Comparison of ENCODE assay signal across 20 cellular contexts in genomic region chr3:10004960-10005564, GRCh38. TPM values are rescaled to one million over a fixed set of nuclear protein-coding genes. Genes with fewer than 3 reads are reported as not detected.
DNase-seq lines count a peak whose midpoint lies in the region; ATAC-seq and TF ChIP-seq lines count a peak whose summit lies in the region.
"Had no signal": no experiment of that assay in that cellular context is flagged by ENCODE, and none has a peak within 500 bp of the region (broad histone marks: within the 10 kb centered on the region; RNA-seq: fewer than 3 reads in every experiment).

No MANE protein-coding gene starts in this region.

- H3K4me3 Mint-ChIP-seq in natural killer cell treated with Interleukin-12 subunit alpha and Interleukin-12 subunit beta and Interleukin-15 and Interleukin-18, amount 100 ng/mL, for 72 hours, result peak overlapping the region; percentile 10
- H3K4me3 Mint-ChIP-seq in natural killer cell, result no peak overlapping the region
- H3K4me3 Mint-ChIP-seq in glutamatergic neuron (ENCODE audit: unreplicated experiment), result no peak overlapping the region
- no peak overlapping the region for H3K4me3 Mint-ChIP-seq in neural progenitor cell
- H3K4me3 Mint-ChIP-seq in activated CD4-positive, alpha-beta memory T cell treated with anti-CD3 and anti-CD28 coated beads, Interleukin-2, amount 10 ng/mL, durations not matched to agents 7 days and 5 days, result no peak overlapping the region

- H3K36me3 ChIP-seq in subcutaneous abdominal adipose tissue (ENCODE audit: control insufficient read depth in 5 of 5, insufficient read depth in 5 of 5, low read length in 5 of 5) (peaks cover 0 to 5% (median 3%) of the 10 kb centered on the region in 5 donors), neural progenitor cell (no peaks in the 10 kb centered on the region)

- peaks cover 6% of the 10 kb centered on the region for H3K36me3 Mint-ChIP-seq in natural killer cell treated with Interleukin-12 subunit alpha and Interleukin-12 subunit beta and Interleukin-15 and Interleukin-18, amount 100 ng/mL, for 72 hours
- H3K36me3 Mint-ChIP-seq in natural killer cell (no peaks in the 10 kb centered on the region), glutamatergic neuron (ENCODE audit: unreplicated experiment) (no peaks in the 10 kb centered on the region), neural progenitor cell (peaks cover 22% of the 10 kb centered on the region)
- peaks cover 25% of the 10 kb centered on the region for H3K36me3 Mint-ChIP-seq in activated CD4-positive, alpha-beta memory T cell treated with anti-CD3 and anti-CD28 coated beads, Interleukin-2, amount 10 ng/mL, durations not matched to agents 7 days and 5 days (ENCODE audit: low read depth)

- peaks cover 4 to 59% (median 31%) of the 10 kb centered on the region in 5 donors for H3K4me1 ChIP-seq in subcutaneous abdominal adipose tissue (ENCODE audit: control insufficient read depth in 5 of 5, insufficient read depth in 5 of 5, low read length in 5 of 5)
- H3K4me1 ChIP-seq in neural progenitor cell, result no peaks in the 10 kb centered on the region
- H3K4me1 ChIP-seq: HAP-1 had no signal

- POLR2A ChIA-PET in activated CD4-positive, alpha-beta memory T cell treated with anti-CD3 and anti-CD28 coated beads, Interleukin-2, amount 10 ng/mL, durations not matched to agents 7 days and 5 days (lab: Charles Lee), result interaction anchor here (0.8 kb wide), 1 partner anchor 21 kb away, joined by 3 read pairs; no protein-coding TSS in a partner anchor

- no peaks in the 10 kb centered on the region for H3K27me3 ChIP-seq in subcutaneous abdominal adipose tissue (ENCODE audit: control insufficient read depth in 5 of 5, insufficient read depth in 4 of 5, low read length in 5 of 5)
- peaks cover 2% of the 10 kb centered on the region for H3K27me3 ChIP-seq in neural progenitor cell

- TF ChIP-seq CTCF in natural killer cell (IDR thresholded peaks at IDR 0.05), result no peak
- no peak for TF ChIP-seq CTCF in glutamatergic neuron (IDR thresholded peaks at IDR 0.05; ENCODE audit: partially characterized antibody, unreplicated experiment)
- no peak for TF ChIP-seq CTCF in neural progenitor cell (IDR thresholded peaks at IDR 0.05)

- CTCF ChIA-PET in activated CD4-positive, alpha-beta memory T cell treated with anti-CD3 and anti-CD28 coated beads, Interleukin-2, amount 10 ng/mL, durations not matched to agents 7 days and 5 days (lab: Charles Lee), result no interaction called here

- peak overlapping the region; percentile 8 to 57 for H3K27ac Mint-ChIP-seq in natural killer cell treated with Interleukin-12 subunit alpha and Interleukin-12 subunit beta and Interleukin-15 and Interleukin-18, amount 100 ng/mL, for 72 hours
- H3K27ac Mint-ChIP-seq in natural killer cell (no peak overlapping the region), glutamatergic neuron (ENCODE audit: unreplicated experiment) (peak overlapping the region; percentile 12), neural progenitor cell (no peak overlapping the region)
- H3K27ac Mint-ChIP-seq in activated CD4-positive, alpha-beta memory T cell treated with anti-CD3 and anti-CD28 coated beads, Interleukin-2, amount 10 ng/mL, durations not matched to agents 7 days and 5 days, result no peak overlapping the region
- H3K27ac Mint-ChIP-seq: CD4-positive, CD25-positive, alpha-beta regulatory T cell had no signal

- intact Hi-C loops in natural killer cell (cut with micrococcal nuclease), result no loop called here

- H3K4me3 ChIP-seq in subcutaneous abdominal adipose tissue (ENCODE audit: low read depth in 1 of 5, low read length in 5 of 5), result peak overlapping the region in 1 of 5 donors; percentile 18
- no peak overlapping the region for H3K4me3 ChIP-seq in neural progenitor cell
- H3K4me3 ChIP-seq: GM12878, GM23248, HAP-1 had no signal

- ATAC-seq in natural killer cell treated with Interleukin-12 subunit alpha and Interleukin-12 subunit beta and Interleukin-15 and Interleukin-18, amount 100 ng/mL, for 72 hours, result peak; percentile 25 to 41
- ATAC-seq in natural killer cell, result no peak
- no peak for ATAC-seq in GM18519 (IDR thresholded peaks at IDR 0.05; ENCODE audit: low FRiP score, unreplicated experiment)
- ATAC-seq: GM12878 had no signal

- H2AFZ ChIP-seq in neural progenitor cell (replicated peaks), result no peak overlapping the region
- H2AFZ ChIP-seq: GM23248 had no signal

- peaks cover 12% of the 10 kb centered on the region for H3K79me2 ChIP-seq in neural progenitor cell (ENCODE audit: low read depth)

- no peak overlapping the region for H3K4me2 ChIP-seq in neural progenitor cell
- H3K4me2 ChIP-seq: KMS-11 had no signal

- peaks cover 44% of the 10 kb centered on the region for H4K20me1 ChIP-seq in neural progenitor cell (ENCODE audit: low read depth)

- H3F3A ChIP-seq in neural progenitor cell (ENCODE audit: low read depth), result peaks cover 19% of the 10 kb centered on the region

- no peak for DNase-seq in natural killer cell treated with Interleukin-12 subunit alpha and Interleukin-12 subunit beta and Interleukin-15 and Interleukin-18, amount 100 ng/mL, for 72 hours (ENCODE audit: low spot score)
- no peak for DNase-seq in natural killer cell
- DNase-seq in astrocyte of the hippocampus (ENCODE audit: low read depth, low spot score), result peak; percentile 15
- DNase-seq in glutamatergic neuron, result no peak
- DNase-seq in neural progenitor cell (ENCODE audit: low spot score), result no peak
- DNase-seq in activated CD4-positive, alpha-beta memory T cell treated with anti-CD3 and anti-CD28 coated beads, Interleukin-2, amount 10 ng/mL, durations not matched to agents 7 days and 5 days, result no peak
- DNase-seq: CD4-positive, CD25-positive, alpha-beta regulatory T cell; DMS79 treated with DMSO at 0.1 percent for 48 hours; GM23248; NCI-H1694; NCI-H2081; NCI-H2171 treated with DMSO at 0.1 percent for 48 hours; NCI-H526; OCI-M1; Right ventricle myocardium superior had no signal

- no peaks in the 10 kb centered on the region for H3K9me3 ChIP-seq in subcutaneous abdominal adipose tissue (ENCODE audit: control insufficient read depth in 5 of 5, low read length in 5 of 5)
- H3K9me3 ChIP-seq in neural progenitor cell (ENCODE audit: low read depth), result no peaks in the 10 kb centered on the region
- H3K9me3 ChIP-seq: HAP-1 had no signal

- H3K27me3 Mint-ChIP-seq in natural killer cell treated with Interleukin-12 subunit alpha and Interleukin-12 subunit beta and Interleukin-15 and Interleukin-18, amount 100 ng/mL, for 72 hours, result no peaks in the 10 kb centered on the region
- H3K27me3 Mint-ChIP-seq in natural killer cell (ENCODE audit: low read depth in 2 of 2) (peaks cover 0 to 2% of the 10 kb centered on the region in 2 donors), glutamatergic neuron (ENCODE audit: unreplicated experiment) (peaks cover 3% of the 10 kb centered on the region), neural progenitor cell (ENCODE audit: insufficient read depth, low read depth) (no peaks in the 10 kb centered on the region)
- H3K27me3 Mint-ChIP-seq in activated CD4-positive, alpha-beta memory T cell treated with anti-CD3 and anti-CD28 coated beads, Interleukin-2, amount 10 ng/mL, durations not matched to agents 7 days and 5 days, result no peaks in the 10 kb centered on the region
- H3K27me3 Mint-ChIP-seq: CD4-positive, CD25-positive, alpha-beta regulatory T cell had no signal

- H3K4me1 Mint-ChIP-seq in natural killer cell treated with Interleukin-12 subunit alpha and Interleukin-12 subunit beta and Interleukin-15 and Interleukin-18, amount 100 ng/mL, for 72 hours (ENCODE audit: low read depth in 2 of 2), result peaks cover 16 to 30% of the 10 kb centered on the region in 2 donors
- H3K4me1 Mint-ChIP-seq in natural killer cell, result peaks cover 21 to 22% of the 10 kb centered on the region in 2 donors
- peaks cover 8% of the 10 kb centered on the region for H3K4me1 Mint-ChIP-seq in glutamatergic neuron (ENCODE audit: low read depth, unreplicated experiment)
- H3K4me1 Mint-ChIP-seq in neural progenitor cell, result peaks cover 9% of the 10 kb centered on the region
- peaks cover 21% of the 10 kb centered on the region for H3K4me1 Mint-ChIP-seq in activated CD4-positive, alpha-beta memory T cell treated with anti-CD3 and anti-CD28 coated beads, Interleukin-2, amount 10 ng/mL, durations not matched to agents 7 days and 5 days

- no peak overlapping the region for H3K9ac ChIP-seq in subcutaneous abdominal adipose tissue (ENCODE audit: low read length in 5 of 5)
- H3K9ac ChIP-seq in neural progenitor cell, result no peak overlapping the region
- H3K9ac ChIP-seq: GM23248, KMS-11 had no signal

- H3K9me3 Mint-ChIP-seq in natural killer cell treated with Interleukin-12 subunit alpha and Interleukin-12 subunit beta and Interleukin-15 and Interleukin-18, amount 100 ng/mL, for 72 hours, result no peaks in the 10 kb centered on the region
- H3K9me3 Mint-ChIP-seq in natural killer cell (no peaks in the 10 kb centered on the region), glutamatergic neuron (ENCODE audit: unreplicated experiment) (peaks cover 7% of the 10 kb centered on the region), neural progenitor cell (no peaks in the 10 kb centered on the region)
- no peaks in the 10 kb centered on the region for H3K9me3 Mint-ChIP-seq in activated CD4-positive, alpha-beta memory T cell treated with anti-CD3 and anti-CD28 coated beads, Interleukin-2, amount 10 ng/mL, durations not matched to agents 7 days and 5 days

- H3K27ac ChIP-seq in subcutaneous abdominal adipose tissue (ENCODE audit: low read depth, low read length), result peak overlapping the region; percentile 2
- no peak overlapping the region for H3K27ac ChIP-seq in neural progenitor cell
- H3K27ac ChIP-seq: GM23248, KMS-11 had no signal

RNA-seq across cellular contexts. Expression of gene EMC3, which starts 18.4 kb away (rescaled TPM):
- 10 to 100 TPM; 62.5 to 65.8 TPM for total RNA-seq in natural killer cell treated with Interleukin-12 subunit alpha and Interleukin-12 subunit beta and Interleukin-15 and Interleukin-18, amount 100 ng/mL, for 72 hours
- total RNA-seq in natural killer cell (10 to 100 TPM; 48.5 to 50.4 (median 49.2) TPM), glutamatergic neuron (ENCODE audit: unreplicated experiment) (49.0 TPM), neural progenitor cell (ENCODE audit: low replicate concordance) (37.1 and 50.2 TPM in 2 replicates)
- total RNA-seq in activated CD4-positive, alpha-beta memory T cell treated with anti-CD3 and anti-CD28 coated beads, Interleukin-2, amount 10 ng/mL, durations not matched to agents 7 days and 5 days, result 10 to 100 TPM; 55.5 to 59.5 TPM

RNA-seq across cellular contexts. Expression of gene FANCD2, which starts 21.2 kb away (rescaled TPM):
- 100 to 1,000 TPM in 1 of 2 donors, 10 to 100 TPM in 1; 35.0 to 110 TPM for total RNA-seq in natural killer cell treated with Interleukin-12 subunit alpha and Interleukin-12 subunit beta and Interleukin-15 and Interleukin-18, amount 100 ng/mL, for 72 hours
- 10 to 100 TPM in 2 of 3 donors, 1 to 10 TPM in 1; 9.0 to 15.7 (median 14.6) TPM for total RNA-seq in natural killer cell
- 7.0 TPM for total RNA-seq in glutamatergic neuron (ENCODE audit: unreplicated experiment)
- total RNA-seq in neural progenitor cell (ENCODE audit: low replicate concordance), result 85.0 and 117 TPM in 2 replicates
- total RNA-seq in activated CD4-positive, alpha-beta memory T cell treated with anti-CD3 and anti-CD28 coated beads, Interleukin-2, amount 10 ng/mL, durations not matched to agents 7 days and 5 days, result 10 to 100 TPM; 54.3 to 60.8 TPM

RNA-seq across cellular contexts. Expression of gene PRRT3, which starts 52.9 kb away (rescaled TPM):
- 10 to 100 TPM; 13.4 to 13.7 TPM for total RNA-seq in natural killer cell treated with Interleukin-12 subunit alpha and Interleukin-12 subunit beta and Interleukin-15 and Interleukin-18, amount 100 ng/mL, for 72 hours
- total RNA-seq in natural killer cell, result 1 to 10 TPM; 2.2 to 5.1 (median 4.8) TPM
- total RNA-seq in glutamatergic neuron (ENCODE audit: unreplicated experiment), result 8.9 TPM
- 2.6 and 11.6 TPM in 2 replicates for total RNA-seq in neural progenitor cell (ENCODE audit: low replicate concordance)
- total RNA-seq in activated CD4-positive, alpha-beta memory T cell treated with anti-CD3 and anti-CD28 coated beads, Interleukin-2, amount 10 ng/mL, durations not matched to agents 7 days and 5 days, result 1 to 10 TPM; 5.4 to 6.1 TPM

Comparison
In these comparisons a context has a peak if more than half of its experiments do, and no peak if none do; other contexts are left out.
1. ATAC-seq: peak in natural killer cell treated with Interleukin-12 subunit alpha and Interleukin-12 subunit beta and Interleukin-15 and Interleukin-18, amount 100 ng/mL, for 72 hours (2 of 2); none in natural killer cell (0 of 3) and GM18519 (single experiment).
2. H3K27ac Mint-ChIP-seq: peak in natural killer cell treated with Interleukin-12 subunit alpha and Interleukin-12 subunit beta and Interleukin-15 and Interleukin-18, amount 100 ng/mL, for 72 hours (2 of 2) and glutamatergic neuron (single experiment); none in natural killer cell (0 of 2), neural progenitor cell (single experiment) and activated CD4-positive, alpha-beta memory T cell treated with anti-CD3 and anti-CD28 coated beads, Interleukin-2, amount 10 ng/mL, durations not matched to agents 7 days and 5 days (single experiment).